ENCODE assay signal across 26 cellular contexts in genomic region chr1:11486610-11487009, GRCh38. TPM values are rescaled to one million over a fixed set of nuclear protein-coding genes. Genes with fewer than 3 reads are reported as not detected.
"Had no signal": no experiment of that assay in that cellular context is flagged by ENCODE, and none has a peak within 500 bp of the region (broad histone marks: within the 10 kb centered on the region; RNA-seq: fewer than 3 reads in every experiment).

No MANE protein-coding gene starts in this region.

- H3K4me3 Mint-ChIP-seq: naive thymus-derived CD8-positive, alpha-beta T cell; nephron progenitor cell; stimulated activated naive CD8-positive, alpha-beta T cell treated with anti-CD3 and anti-CD28 coated beads, Interleukin-15, amount 100 ng/mL, for 72 hours had no signal

- H3K4me1 Mint-ChIP-seq: stimulated activated naive CD8-positive, alpha-beta T cell treated with anti-CD3 and anti-CD28 coated beads, Interleukin-15, amount 100 ng/mL, for 72 hours had no signal

- H3K9me3 Mint-ChIP-seq: nephron progenitor cell; stimulated activated naive CD8-positive, alpha-beta T cell treated with anti-CD3 and anti-CD28 coated beads, Interleukin-15, amount 100 ng/mL, for 72 hours had no signal

- DNase-seq: dermis blood vessel endothelial cell; effector memory CD4-positive, alpha-beta T cell; foreskin keratinocyte; heart right ventricle; hippocampal formation; left colon; left ventricle myocardium superior; lower lobe of right lung; naive thymus-derived CD8-positive, alpha-beta T cell; nephron progenitor cell; occipital lobe; pancreas; stimulated activated CD4-positive, alpha-beta T cell treated with anti-CD3 and anti-CD28 coated beads, Interleukin-15, amount 100 ng/mL, for 24 hours; stimulated activated CD4-positive, alpha-beta T cell treated with anti-CD3 and anti-CD28 coated beads, Interleukin-4, amount 100 ng/mL, for 1 hour; stimulated activated CD8-positive, alpha-beta memory T cell treated with anti-CD3 and anti-CD28 coated beads, Interleukin-4, amount 100 ng/mL, for 48 hours; stimulated activated naive CD4-positive, alpha-beta T cell; stimulated activated naive CD8-positive, alpha-beta T cell treated with anti-CD3 and anti-CD28 coated beads, Interleukin-15, amount 100 ng/mL, for 72 hours; transverse colon; upper lobe of right lung; uterus had no signal

- H3K36me3 Mint-ChIP-seq: naive thymus-derived CD8-positive, alpha-beta T cell had no signal

- ATAC-seq: foreskin keratinocyte; gastroesophageal sphincter; heart right ventricle; left colon; left ventricle myocardium superior; lower lobe of right lung; naive thymus-derived CD8-positive, alpha-beta T cell; pancreas; stimulated activated naive CD8-positive, alpha-beta T cell treated with anti-CD3 and anti-CD28 coated beads, Interleukin-15, amount 100 ng/mL, for 72 hours; upper lobe of right lung had no signal

- H3K27ac Mint-ChIP-seq: naive thymus-derived CD8-positive, alpha-beta T cell; nephron progenitor cell; progenitor cell of endocrine pancreas; stimulated activated naive CD8-positive, alpha-beta T cell treated with anti-CD3 and anti-CD28 coated beads, Interleukin-15, amount 100 ng/mL, for 72 hours had no signal

RNA-seq across cellular contexts. Expression of gene DISP3, which starts 7.7 kb away (rescaled TPM):
- total RNA-seq: dermis blood vessel endothelial cell, esophagus muscularis mucosa, fibroblast of lung, mesenteric fat pad, suprapubic skin, upper lobe of right lung had no signal
